1 cellular context compared by ENCODE assay signal in the genomic region with DNA sequence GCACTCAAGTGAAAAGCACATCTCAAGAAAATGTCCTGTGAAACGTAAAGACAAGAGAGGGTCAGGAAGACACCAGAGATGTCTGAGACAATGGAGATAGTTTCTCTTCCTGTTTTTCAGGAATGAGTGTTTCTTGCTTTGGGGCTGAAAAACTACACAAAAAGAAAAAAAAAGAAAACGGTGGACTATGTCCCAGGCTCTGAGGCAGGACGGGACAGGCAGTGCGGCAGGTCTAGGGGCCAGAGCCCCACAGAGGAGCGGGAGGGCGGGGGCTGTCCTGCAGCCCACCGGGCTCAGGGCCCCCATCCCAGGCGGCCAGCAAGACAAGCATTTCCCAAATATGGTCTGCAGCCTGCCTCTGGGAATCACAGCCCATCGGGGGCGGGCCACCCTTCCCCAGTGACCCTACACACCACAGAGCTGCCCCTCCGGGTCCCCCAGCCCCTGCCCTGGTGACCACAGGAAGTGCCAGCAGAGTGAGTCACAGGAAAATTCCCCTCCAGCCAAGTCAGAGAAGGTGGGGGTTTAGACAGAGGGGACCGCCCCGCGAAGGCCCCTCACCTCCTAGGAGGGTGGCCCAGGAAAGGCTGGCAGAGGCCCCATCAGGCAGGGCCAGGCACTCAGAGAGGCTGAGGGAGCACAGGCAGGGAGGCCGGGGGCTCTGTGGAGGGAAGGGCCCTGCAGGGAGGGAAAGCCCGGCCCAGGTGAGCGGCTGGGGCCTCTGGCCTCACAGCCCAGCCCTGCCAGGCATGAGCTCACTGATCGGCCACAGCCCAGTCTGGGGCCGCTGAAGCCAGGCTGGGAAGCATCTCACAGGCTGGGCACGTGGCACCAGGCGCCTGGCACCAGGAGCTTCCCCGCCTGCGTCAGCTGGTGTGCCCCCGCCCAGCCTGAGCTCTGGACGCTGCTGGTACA.
A peak's percentile ranks its signal among the peaks of the same experiment; 100 is the strongest.
TF ChIP-seq lines count a peak whose summit lies in the region.

No MANE protein-coding gene starts in this region.

TF ChIP-seq in HepG2, 621 proteins besides CTCF, POLR2A, EP300 and RAD21 (continued from another document and continues in another):
- TF ChIP-seq SP1 (IDR thresholded peaks at IDR 0.05) (no peak), SP1 (CRISPR knock-in tag; IDR thresholded peaks at IDR 0.05) (no peak; the same call in none of the 2 replicates), RFX3 (CRISPR knock-in tag; IDR thresholded peaks at IDR 0.05) (no peak; the same call in 1 of the 2 replicates), HMGA1 (CRISPR knock-in tag; conservative IDR thresholded peaks at IDR 0.05) (no peak), ZNF776 (CRISPR knock-in tag; IDR thresholded peaks at IDR 0.05) (peak; percentile 97), SOX13 (IDR thresholded peaks at IDR 0.05) (no peak), SOX13 (CRISPR knock-in tag; conservative IDR thresholded peaks at IDR 0.05 in 1 of 2, IDR thresholded peaks at IDR 0.05 in 1 of 2) (peak in 1 of 2 experiments; percentile 81; a peak in 2 of 4 replicates), SMARCE1 (IDR thresholded peaks at IDR 0.05; ENCODE audit: borderline replicate concordance) (peak; percentile 26; the same call in 1 of the 2 replicates), PRMT3 (CRISPR knock-in tag; IDR thresholded peaks at IDR 0.05; ENCODE audit: borderline replicate concordance, low read depth) (no peak; the same call in 1 of the 2 replicates), SMARCC2 (IDR thresholded peaks at IDR 0.05) (no peak), ZFP36L2 (CRISPR knock-in tag; IDR thresholded peaks at IDR 0.05) (0 out of 2 replicates have a peak, but pooled peaks have one; percentile 70), ZNF577 (CRISPR knock-in tag; IDR thresholded peaks at IDR 0.05; ENCODE audit: borderline replicate concordance, low read depth) (no peak), MBNL3 (CRISPR knock-in tag; conservative IDR thresholded peaks at IDR 0.05) (no peak), CAMTA2 (CRISPR knock-in tag; IDR thresholded peaks at IDR 0.05; ENCODE audit: borderline replicate concordance) (peak; percentile 91; the same call in 1 of the 2 replicates), EHMT2 (IDR thresholded peaks at IDR 0.05; ENCODE audit: borderline replicate concordance, low read depth, low read length) (no peak), YY1 (IDR thresholded peaks at IDR 0.05; ENCODE audit: insufficient read depth, insufficient replicate concordance, low read depth, low read length) (peak; percentile 65), GZF1 (CRISPR knock-in tag; IDR thresholded peaks at IDR 0.05) (no peak), NKX3-1 (CRISPR knock-in tag; IDR thresholded peaks at IDR 0.05) (peak; percentile 87; the same call in 1 of the 2 replicates), ZBTB8A (CRISPR knock-in tag; IDR thresholded peaks at IDR 0.05; ENCODE audit: borderline replicate concordance, low read depth) (no peak; the same call in 1 of the 2 replicates), ZNF674 (CRISPR knock-in tag; IDR thresholded peaks at IDR 0.05; ENCODE audit: low read depth) (no peak), XBP1 (CRISPR knock-in tag; IDR thresholded peaks at IDR 0.05) (peak; percentile 49; the same call in 1 of the 2 replicates), ZNF737 (CRISPR knock-in tag; IDR thresholded peaks at IDR 0.05; ENCODE audit: borderline replicate concordance) (no peak), HOXA3 (CRISPR knock-in tag; IDR thresholded peaks at IDR 0.05) (peak; percentile 91), PHF20 (CRISPR knock-in tag; IDR thresholded peaks at IDR 0.05) (peak; percentile 48; the same call in 1 of the 2 replicates), FOXJ3 (CRISPR knock-in tag; IDR thresholded peaks at IDR 0.05; ENCODE audit: borderline replicate concordance) (peak; percentile 76; the same call in 1 of the 2 replicates), ZBTB3 (CRISPR knock-in tag; IDR thresholded peaks at IDR 0.05; ENCODE audit: borderline replicate concordance, low read depth) (peak; percentile 89; the same call in 1 of the 2 replicates), KAT7 (CRISPR knock-in tag; IDR thresholded peaks at IDR 0.05; ENCODE audit: borderline replicate concordance) (peak; percentile 80; the same call in 1 of the 2 replicates), PPARG (CRISPR knock-in tag; conservative IDR thresholded peaks at IDR 0.05) (peak; percentile 99), GPN1 (CRISPR knock-in tag; IDR thresholded peaks at IDR 0.05; ENCODE audit: borderline replicate concordance) (0 out of 2 replicates have a peak, but pooled peaks have one; percentile 36), RBAK (CRISPR knock-in tag; IDR thresholded peaks at IDR 0.05) (no peak), ZNF570 (CRISPR knock-in tag; IDR thresholded peaks at IDR 0.05; ENCODE audit: borderline replicate concordance) (no peak), MTF1 (CRISPR knock-in tag; IDR thresholded peaks at IDR 0.05) (no peak; the same call in 1 of the 2 replicates), POGZ (CRISPR knock-in tag; IDR thresholded peaks at IDR 0.05) (peak; percentile 96), ZKSCAN5 (CRISPR knock-in tag; IDR thresholded peaks at IDR 0.05) (peak; percentile 91), ZNF17 (CRISPR knock-in tag; IDR thresholded peaks at IDR 0.05) (no peak), FOXM1 (CRISPR knock-in tag; IDR thresholded peaks at IDR 0.05) (no peak), ZNF839 (CRISPR knock-in tag; IDR thresholded peaks at IDR 0.05; ENCODE audit: borderline replicate concordance) (0 out of 2 replicates have a peak, but pooled peaks have one; percentile 78)
- TF ChIP-seq, protein P1, sequence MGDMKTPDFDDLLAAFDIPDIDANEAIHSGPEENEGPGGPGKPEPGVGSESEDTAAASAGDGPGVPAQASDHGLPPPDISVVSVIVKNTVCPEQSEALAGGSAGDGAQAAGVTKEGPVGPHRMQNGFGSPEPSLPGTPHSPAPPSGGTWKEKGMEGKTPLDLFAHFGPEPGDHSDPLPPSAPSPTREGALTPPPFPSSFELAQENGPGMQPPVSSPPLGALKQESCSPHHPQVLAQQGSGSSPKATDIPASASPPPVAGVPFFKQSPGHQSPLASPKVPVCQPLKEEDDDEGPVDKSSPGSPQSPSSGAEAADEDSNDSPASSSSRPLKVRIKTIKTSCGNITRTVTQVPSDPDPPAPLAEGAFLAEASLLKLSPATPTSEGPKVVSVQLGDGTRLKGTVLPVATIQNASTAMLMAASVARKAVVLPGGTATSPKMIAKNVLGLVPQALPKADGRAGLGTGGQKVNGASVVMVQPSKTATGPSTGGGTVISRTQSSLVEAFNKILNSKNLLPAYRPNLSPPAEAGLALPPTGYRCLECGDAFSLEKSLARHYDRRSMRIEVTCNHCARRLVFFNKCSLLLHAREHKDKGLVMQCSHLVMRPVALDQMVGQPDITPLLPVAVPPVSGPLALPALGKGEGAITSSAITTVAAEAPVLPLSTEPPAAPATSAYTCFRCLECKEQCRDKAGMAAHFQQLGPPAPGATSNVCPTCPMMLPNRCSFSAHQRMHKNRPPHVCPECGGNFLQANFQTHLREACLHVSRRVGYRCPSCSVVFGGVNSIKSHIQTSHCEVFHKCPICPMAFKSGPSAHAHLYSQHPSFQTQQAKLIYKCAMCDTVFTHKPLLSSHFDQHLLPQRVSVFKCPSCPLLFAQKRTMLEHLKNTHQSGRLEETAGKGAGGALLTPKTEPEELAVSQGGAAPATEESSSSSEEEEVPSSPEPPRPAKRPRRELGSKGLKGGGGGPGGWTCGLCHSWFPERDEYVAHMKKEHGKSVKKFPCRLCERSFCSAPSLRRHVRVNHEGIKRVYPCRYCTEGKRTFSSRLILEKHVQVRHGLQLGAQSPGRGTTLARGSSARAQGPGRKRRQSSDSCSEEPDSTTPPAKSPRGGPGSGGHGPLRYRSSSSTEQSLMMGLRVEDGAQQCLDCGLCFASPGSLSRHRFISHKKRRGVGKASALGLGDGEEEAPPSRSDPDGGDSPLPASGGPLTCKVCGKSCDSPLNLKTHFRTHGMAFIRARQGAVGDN (CRISPR knock-in tag; IDR thresholded peaks at IDR 0.05) = peak; percentile 95
- TF ChIP-seq, protein P2, sequence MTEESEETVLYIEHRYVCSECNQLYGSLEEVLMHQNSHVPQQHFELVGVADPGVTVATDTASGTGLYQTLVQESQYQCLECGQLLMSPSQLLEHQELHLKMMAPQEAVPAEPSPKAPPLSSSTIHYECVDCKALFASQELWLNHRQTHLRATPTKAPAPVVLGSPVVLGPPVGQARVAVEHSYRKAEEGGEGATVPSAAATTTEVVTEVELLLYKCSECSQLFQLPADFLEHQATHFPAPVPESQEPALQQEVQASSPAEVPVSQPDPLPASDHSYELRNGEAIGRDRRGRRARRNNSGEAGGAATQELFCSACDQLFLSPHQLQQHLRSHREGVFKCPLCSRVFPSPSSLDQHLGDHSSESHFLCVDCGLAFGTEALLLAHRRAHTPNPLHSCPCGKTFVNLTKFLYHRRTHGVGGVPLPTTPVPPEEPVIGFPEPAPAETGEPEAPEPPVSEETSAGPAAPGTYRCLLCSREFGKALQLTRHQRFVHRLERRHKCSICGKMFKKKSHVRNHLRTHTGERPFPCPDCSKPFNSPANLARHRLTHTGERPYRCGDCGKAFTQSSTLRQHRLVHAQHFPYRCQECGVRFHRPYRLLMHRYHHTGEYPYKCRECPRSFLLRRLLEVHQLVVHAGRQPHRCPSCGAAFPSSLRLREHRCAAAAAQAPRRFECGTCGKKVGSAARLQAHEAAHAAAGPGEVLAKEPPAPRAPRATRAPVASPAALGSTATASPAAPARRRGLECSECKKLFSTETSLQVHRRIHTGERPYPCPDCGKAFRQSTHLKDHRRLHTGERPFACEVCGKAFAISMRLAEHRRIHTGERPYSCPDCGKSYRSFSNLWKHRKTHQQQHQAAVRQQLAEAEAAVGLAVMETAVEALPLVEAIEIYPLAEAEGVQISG (CRISPR knock-in tag; IDR thresholded peaks at IDR 0.05) = peak; percentile 69
- TF ChIP-seq, protein P3, sequence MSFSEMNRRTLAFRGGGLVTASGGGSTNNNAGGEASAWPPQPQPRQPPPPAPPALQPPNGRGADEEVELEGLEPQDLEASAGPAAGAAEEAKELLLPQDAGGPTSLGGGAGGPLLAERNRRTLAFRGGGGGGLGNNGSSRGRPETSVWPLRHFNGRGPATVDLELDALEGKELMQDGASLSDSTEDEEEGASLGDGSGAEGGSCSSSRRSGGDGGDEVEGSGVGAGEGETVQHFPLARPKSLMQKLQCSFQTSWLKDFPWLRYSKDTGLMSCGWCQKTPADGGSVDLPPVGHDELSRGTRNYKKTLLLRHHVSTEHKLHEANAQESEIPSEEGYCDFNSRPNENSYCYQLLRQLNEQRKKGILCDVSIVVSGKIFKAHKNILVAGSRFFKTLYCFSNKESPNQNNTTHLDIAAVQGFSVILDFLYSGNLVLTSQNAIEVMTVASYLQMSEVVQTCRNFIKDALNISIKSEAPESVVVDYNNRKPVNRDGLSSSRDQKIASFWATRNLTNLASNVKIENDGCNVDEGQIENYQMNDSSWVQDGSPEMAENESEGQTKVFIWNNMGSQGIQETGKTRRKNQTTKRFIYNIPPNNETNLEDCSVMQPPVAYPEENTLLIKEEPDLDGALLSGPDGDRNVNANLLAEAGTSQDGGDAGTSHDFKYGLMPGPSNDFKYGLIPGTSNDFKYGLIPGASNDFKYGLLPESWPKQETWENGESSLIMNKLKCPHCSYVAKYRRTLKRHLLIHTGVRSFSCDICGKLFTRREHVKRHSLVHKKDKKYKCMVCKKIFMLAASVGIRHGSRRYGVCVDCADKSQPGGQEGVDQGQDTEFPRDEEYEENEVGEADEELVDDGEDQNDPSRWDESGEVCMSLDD (CRISPR knock-in tag; IDR thresholded peaks at IDR 0.05; ENCODE audit: borderline replicate concordance) = peak; percentile 94
- TF ChIP-seq, protein P4, sequence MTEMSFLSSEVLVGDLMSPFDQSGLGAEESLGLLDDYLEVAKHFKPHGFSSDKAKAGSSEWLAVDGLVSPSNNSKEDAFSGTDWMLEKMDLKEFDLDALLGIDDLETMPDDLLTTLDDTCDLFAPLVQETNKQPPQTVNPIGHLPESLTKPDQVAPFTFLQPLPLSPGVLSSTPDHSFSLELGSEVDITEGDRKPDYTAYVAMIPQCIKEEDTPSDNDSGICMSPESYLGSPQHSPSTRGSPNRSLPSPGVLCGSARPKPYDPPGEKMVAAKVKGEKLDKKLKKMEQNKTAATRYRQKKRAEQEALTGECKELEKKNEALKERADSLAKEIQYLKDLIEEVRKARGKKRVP (CRISPR knock-in tag; IDR thresholded peaks at IDR 0.05) = no peak; a peak in 1 of 4 replicates
- TF ChIP-seq, protein P5, sequence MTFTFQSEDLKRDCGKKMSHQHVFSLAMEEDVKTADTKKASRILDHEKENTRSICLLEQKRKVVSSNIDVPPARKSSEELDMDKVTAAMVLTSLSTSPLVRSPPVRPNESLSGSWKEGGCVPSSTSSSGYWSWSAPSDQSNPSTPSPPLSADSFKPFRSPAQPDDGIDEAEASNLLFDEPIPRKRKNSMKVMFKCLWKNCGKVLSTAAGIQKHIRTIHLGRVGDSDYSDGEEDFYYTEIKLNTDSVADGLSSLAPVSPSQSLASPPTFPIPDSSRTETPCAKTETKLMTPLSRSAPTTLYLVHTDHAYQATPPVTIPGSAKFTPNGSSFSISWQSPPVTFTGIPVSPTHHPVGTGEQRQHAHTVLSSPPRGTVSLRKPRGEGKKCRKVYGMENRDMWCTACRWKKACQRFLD (CRISPR knock-in tag; IDR thresholded peaks at IDR 0.05; ENCODE audit: borderline replicate concordance) = peak; percentile 43
- TF ChIP-seq, protein P6, sequence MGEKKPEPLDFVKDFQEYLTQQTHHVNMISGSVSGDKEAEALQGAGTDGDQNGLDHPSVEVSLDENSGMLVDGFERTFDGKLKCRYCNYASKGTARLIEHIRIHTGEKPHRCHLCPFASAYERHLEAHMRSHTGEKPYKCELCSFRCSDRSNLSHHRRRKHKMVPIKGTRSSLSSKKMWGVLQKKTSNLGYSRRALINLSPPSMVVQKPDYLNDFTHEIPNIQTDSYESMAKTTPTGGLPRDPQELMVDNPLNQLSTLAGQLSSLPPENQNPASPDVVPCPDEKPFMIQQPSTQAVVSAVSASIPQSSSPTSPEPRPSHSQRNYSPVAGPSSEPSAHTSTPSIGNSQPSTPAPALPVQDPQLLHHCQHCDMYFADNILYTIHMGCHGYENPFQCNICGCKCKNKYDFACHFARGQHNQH (CRISPR knock-in tag; IDR thresholded peaks at IDR 0.05) = peak; percentile 99
- TF ChIP-seq, protein P7, sequence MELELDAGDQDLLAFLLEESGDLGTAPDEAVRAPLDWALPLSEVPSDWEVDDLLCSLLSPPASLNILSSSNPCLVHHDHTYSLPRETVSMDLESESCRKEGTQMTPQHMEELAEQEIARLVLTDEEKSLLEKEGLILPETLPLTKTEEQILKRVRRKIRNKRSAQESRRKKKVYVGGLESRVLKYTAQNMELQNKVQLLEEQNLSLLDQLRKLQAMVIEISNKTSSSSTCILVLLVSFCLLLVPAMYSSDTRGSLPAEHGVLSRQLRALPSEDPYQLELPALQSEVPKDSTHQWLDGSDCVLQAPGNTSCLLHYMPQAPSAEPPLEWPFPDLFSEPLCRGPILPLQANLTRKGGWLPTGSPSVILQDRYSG (CRISPR knock-in tag; IDR thresholded peaks at IDR 0.05) = 0 out of 2 replicates have a peak, but pooled peaks have one; percentile 37
- TF ChIP-seq, protein P8, sequence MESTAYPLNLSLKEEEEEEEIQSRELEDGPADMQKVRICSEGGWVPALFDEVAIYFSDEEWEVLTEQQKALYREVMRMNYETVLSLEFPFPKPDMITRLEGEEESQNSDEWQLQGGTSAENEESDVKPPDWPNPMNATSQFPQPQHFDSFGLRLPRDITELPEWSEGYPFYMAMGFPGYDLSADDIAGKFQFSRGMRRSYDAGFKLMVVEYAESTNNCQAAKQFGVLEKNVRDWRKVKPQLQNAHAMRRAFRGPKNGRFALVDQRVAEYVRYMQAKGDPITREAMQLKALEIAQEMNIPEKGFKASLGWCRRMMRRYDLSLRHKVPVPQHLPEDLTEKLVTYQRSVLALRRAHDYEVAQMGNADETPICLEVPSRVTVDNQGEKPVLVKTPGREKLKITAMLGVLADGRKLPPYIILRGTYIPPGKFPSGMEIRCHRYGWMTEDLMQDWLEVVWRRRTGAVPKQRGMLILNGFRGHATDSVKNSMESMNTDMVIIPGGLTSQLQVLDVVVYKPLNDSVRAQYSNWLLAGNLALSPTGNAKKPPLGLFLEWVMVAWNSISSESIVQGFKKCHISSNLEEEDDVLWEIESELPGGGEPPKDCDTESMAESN (CRISPR knock-in tag; conservative IDR thresholded peaks at IDR 0.05) = no peak; the same call in none of the 2 replicates
